1 cellular context compared by ENCODE assay signal in genomic region chr11:118401151-118401879, GRCh38.
TF ChIP-seq lines count a peak whose summit lies in the region.

Gene ATP5MG, plus strand, starts transcription at chr11:118401606. Its CDS starts 60 bp downstream, at chr11:118401666.

TF ChIP-seq in WTC11, 78 proteins besides CTCF, POLR2A, EP300 and RAD21 (continued from another document):
- TF ChIP-seq, protein P1, sequence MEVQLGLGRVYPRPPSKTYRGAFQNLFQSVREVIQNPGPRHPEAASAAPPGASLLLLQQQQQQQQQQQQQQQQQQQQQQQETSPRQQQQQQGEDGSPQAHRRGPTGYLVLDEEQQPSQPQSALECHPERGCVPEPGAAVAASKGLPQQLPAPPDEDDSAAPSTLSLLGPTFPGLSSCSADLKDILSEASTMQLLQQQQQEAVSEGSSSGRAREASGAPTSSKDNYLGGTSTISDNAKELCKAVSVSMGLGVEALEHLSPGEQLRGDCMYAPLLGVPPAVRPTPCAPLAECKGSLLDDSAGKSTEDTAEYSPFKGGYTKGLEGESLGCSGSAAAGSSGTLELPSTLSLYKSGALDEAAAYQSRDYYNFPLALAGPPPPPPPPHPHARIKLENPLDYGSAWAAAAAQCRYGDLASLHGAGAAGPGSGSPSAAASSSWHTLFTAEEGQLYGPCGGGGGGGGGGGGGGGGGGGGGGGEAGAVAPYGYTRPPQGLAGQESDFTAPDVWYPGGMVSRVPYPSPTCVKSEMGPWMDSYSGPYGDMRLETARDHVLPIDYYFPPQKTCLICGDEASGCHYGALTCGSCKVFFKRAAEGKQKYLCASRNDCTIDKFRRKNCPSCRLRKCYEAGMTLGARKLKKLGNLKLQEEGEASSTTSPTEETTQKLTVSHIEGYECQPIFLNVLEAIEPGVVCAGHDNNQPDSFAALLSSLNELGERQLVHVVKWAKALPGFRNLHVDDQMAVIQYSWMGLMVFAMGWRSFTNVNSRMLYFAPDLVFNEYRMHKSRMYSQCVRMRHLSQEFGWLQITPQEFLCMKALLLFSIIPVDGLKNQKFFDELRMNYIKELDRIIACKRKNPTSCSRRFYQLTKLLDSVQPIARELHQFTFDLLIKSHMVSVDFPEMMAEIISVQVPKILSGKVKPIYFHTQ (CRISPR knock-in tag; IDR thresholded peaks at IDR 0.05), result no peak
- TF ChIP-seq, protein P2, sequence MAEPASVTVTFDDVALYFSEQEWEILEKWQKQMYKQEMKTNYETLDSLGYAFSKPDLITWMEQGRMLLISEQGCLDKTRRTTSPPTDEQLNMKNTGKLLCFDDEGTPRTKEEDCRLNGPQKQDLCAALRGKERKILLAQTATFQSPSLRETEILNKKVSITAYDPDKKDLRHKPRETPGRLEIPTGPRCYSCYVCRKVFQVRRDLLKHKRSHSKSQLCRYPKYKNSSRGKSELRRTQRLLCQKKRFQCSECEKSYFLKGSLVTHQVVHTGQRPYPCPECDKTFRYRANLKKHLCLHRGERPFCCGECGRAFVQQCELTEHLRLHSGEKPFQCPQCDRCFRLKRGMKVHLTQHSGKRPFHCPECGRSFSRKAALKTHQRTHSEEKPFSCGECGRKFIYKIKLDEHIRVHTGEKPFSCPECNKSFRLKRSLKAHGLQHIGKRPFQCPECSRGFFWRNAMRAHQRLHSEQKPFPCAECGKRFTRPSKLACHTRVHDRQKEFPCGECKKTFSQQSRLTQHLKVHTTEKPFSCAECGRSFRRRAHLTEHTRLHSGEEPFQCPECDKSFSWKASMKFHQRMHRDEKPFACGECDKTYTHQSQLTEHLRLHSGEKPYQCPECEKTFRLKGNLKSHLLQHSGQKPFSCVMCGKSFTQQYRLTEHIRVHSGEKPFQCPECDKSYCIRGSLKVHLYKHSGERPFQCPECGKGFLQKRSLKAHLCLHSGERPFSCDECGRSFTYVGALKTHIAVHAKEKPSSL (CRISPR knock-in tag; conservative IDR thresholded peaks at IDR 0.05), result no peak
- no peak for TF ChIP-seq PRRX2 (CRISPR knock-in tag; IDR thresholded peaks at IDR 0.05)
- no peak for TF ChIP-seq ELF4 (CRISPR knock-in tag; IDR thresholded peaks at IDR 0.05; ENCODE audit: low read depth)
